5 cellular contexts compared by ENCODE assay signal in the genomic region with DNA sequence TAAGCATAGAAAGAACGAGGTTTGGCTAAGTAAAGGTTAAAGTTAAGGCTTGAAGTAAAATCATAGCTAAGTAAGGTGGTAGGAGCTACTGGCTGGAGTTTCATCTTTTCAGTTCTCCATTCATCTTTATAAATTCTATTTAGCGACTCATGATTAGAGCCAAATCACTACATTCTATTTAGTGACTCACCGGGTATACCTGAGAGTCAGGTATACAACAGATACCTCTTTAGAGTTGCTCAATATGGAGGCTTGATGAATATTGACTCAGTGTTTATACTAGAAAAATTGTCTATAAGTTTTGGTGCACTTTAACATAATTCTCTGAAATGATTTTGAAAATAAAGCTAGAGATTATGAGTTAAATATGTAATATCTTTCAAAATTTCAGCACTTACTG.
"Had no signal": no experiment of that assay in that cellular context is flagged by ENCODE, and none has a peak within 500 bp of the region (broad histone marks: within the 10 kb centered on the region; RNA-seq: fewer than 3 reads in every experiment).

No MANE protein-coding gene starts in this region.

- H3K4me3 Mint-ChIP-seq: GM23338, H9, IgD-negative memory B cell had no signal

- DNase-seq: H9, HCEC 1CT had no signal

- H3K4me1 Mint-ChIP-seq: H9, IgD-negative memory B cell had no signal

- H3K4me2 ChIP-seq: GM23338 had no signal

- H3K4me3 ChIP-seq: GM23338 had no signal

- H2AFZ ChIP-seq: GM23338 had no signal

- H3K27ac Mint-ChIP-seq: GM23338, IgD-negative memory B cell had no signal

- H3K36me3 Mint-ChIP-seq: IgD-negative memory B cell had no signal

- H3K27ac ChIP-seq: HL-60 had no signal

- H3K27me3 Mint-ChIP-seq: IgD-negative memory B cell had no signal
